Comparison of ENCODE assay signal across 18 cellular contexts in the genomic region with DNA sequence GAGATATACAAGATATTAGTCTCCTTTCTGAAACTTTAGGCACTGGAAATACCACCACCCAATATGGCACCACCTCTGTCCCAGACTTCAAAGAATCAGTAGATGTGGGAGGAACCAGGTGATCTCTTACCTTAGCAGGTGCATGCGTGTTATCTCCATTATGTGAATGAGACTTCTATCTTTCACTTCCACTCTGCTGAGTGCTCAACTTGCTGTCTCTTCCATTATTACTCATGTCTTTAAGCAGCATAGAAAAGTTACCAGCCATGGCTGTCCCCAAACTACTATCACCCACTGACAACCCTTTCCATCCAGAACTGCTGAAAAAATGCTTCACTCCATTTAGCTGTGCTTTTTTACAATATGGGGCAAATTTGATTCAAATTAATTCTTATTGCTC.
A peak's percentile ranks its signal among the peaks of the same experiment; 100 is the strongest.
DNase-seq lines count a peak whose midpoint lies in the region; ATAC-seq and TF ChIP-seq lines count a peak whose summit lies in the region.
"Had no signal": no experiment of that assay in that cellular context is flagged by ENCODE, and none has a peak within 500 bp of the region (broad histone marks: within the 10 kb centered on the region; RNA-seq: fewer than 3 reads in every experiment).

No MANE protein-coding gene starts in this region.

- 79 to 86% methylated on average over 1 of the region's 1 CpG for WGBS in sigmoid colon, 2 donors

- H3K27me3 Mint-ChIP-seq in activated CD8-positive, alpha-beta T cell treated with anti-CD3 and anti-CD28 coated beads for 36 hours, result peaks cover 10% of the 10 kb centered on the region
- H3K27me3 Mint-ChIP-seq in activated CD8-positive, alpha-beta T cell treated with anti-CD3 and anti-CD28 coated beads, Interleukin-2, amount 10 ng/mL, durations not matched to agents 7 days and 5 days (ENCODE audit: low read depth), result peaks cover 34% of the 10 kb centered on the region
- H3K27me3 Mint-ChIP-seq in naive thymus-derived CD4-positive, alpha-beta T cell, result peaks cover 0 to 50% (median 5%) of the 10 kb centered on the region in 5 donors

- no peaks in the 10 kb centered on the region for H3K27me3 ChIP-seq in naive thymus-derived CD4-positive, alpha-beta T cell (ENCODE audit: control insufficient read depth in 2 of 2, insufficient read depth in 2 of 2, low read length in 2 of 2)
- peaks cover 0 to 19% (median 0%) of the 10 kb centered on the region in 3 donors for H3K27me3 ChIP-seq in sigmoid colon

- DNase-seq in activated CD8-positive, alpha-beta T cell treated with anti-CD3 and anti-CD28 coated beads for 36 hours, result no peak
- DNase-seq in activated CD8-positive, alpha-beta T cell treated with anti-CD3 and anti-CD28 coated beads, Interleukin-2, amount 10 ng/mL, durations not matched to agents 7 days and 5 days, result no peak
- no peak for DNase-seq in naive thymus-derived CD4-positive, alpha-beta T cell
- DNase-seq in left lobe of liver (ENCODE audit: low spot score) (no peak), sigmoid colon (no peak)
- DNase-seq: 8988T; AML-193; Caco-2; CD8-positive, alpha-beta memory T cell; DND-41; GDM1; H7 had no signal

- intact Hi-C loops in activated CD8-positive, alpha-beta T cell treated with anti-CD3 and anti-CD28 coated beads for 36 hours (cut with micrococcal nuclease), result no loop called here
- intact Hi-C loops in naive thymus-derived CD4-positive, alpha-beta T cell (cut with micrococcal nuclease), result no loop called here
- intact Hi-C loops in sigmoid colon (cut with DNase I), result no loop called here

- CTCF ChIA-PET in activated CD8-positive, alpha-beta T cell treated with anti-CD3 and anti-CD28 coated beads for 36 hours (lab: Charles Lee), result no interaction called here
- CTCF ChIA-PET in activated CD8-positive, alpha-beta T cell treated with anti-CD3 and anti-CD28 coated beads, Interleukin-2, amount 10 ng/mL, durations not matched to agents 7 days and 5 days (lab: Charles Lee), result interaction anchor here (0.9 kb wide), 1 partner anchor 11 kb away, joined by 3 read pairs; no protein-coding TSS in a partner anchor
- CTCF ChIA-PET in naive thymus-derived CD4-positive, alpha-beta T cell (lab: Charles Lee), result no interaction called here

- no peaks in the 10 kb centered on the region for H3K9me3 Mint-ChIP-seq in activated CD8-positive, alpha-beta T cell treated with anti-CD3 and anti-CD28 coated beads for 36 hours
- no peaks in the 10 kb centered on the region for H3K9me3 Mint-ChIP-seq in activated CD8-positive, alpha-beta T cell treated with anti-CD3 and anti-CD28 coated beads, Interleukin-2, amount 10 ng/mL, durations not matched to agents 7 days and 5 days (ENCODE audit: insufficient read depth)
- no peaks in the 10 kb centered on the region for H3K9me3 Mint-ChIP-seq in naive thymus-derived CD4-positive, alpha-beta T cell
- H3K9me3 Mint-ChIP-seq: CD8-positive, alpha-beta memory T cell; GM23338 had no signal

- no peaks in the 10 kb centered on the region for H3K9me3 ChIP-seq in naive thymus-derived CD4-positive, alpha-beta T cell (ENCODE audit: control insufficient read depth in 2 of 3, low read length in 3 of 3)
- H3K9me3 ChIP-seq in sigmoid colon, result no peaks in the 10 kb centered on the region
- H3K9me3 ChIP-seq: BLaER1, Caco-2 had no signal

- TF ChIP-seq EP300 in sigmoid colon (IDR thresholded peaks at IDR 0.05), result no peak

- TF ChIP-seq CTCF in activated CD8-positive, alpha-beta T cell treated with anti-CD3 and anti-CD28 coated beads for 36 hours (IDR thresholded peaks at IDR 0.05), result no peak
- no peak for TF ChIP-seq CTCF in sigmoid colon (IDR thresholded peaks at IDR 0.05)

- H3K4me3 ChIP-seq in naive thymus-derived CD4-positive, alpha-beta T cell (ENCODE audit: low read length), result no peak overlapping the region
- no peak overlapping the region for H3K4me3 ChIP-seq in sigmoid colon
- H3K4me3 ChIP-seq: BLaER1, GM23338 had no signal

- no peak for TF ChIP-seq POLR2A in sigmoid colon (IDR thresholded peaks at IDR 0.05)

- H3K27ac Mint-ChIP-seq in activated CD8-positive, alpha-beta T cell treated with anti-CD3 and anti-CD28 coated beads for 36 hours, result no peak overlapping the region
- no peak overlapping the region for H3K27ac Mint-ChIP-seq in activated CD8-positive, alpha-beta T cell treated with anti-CD3 and anti-CD28 coated beads, Interleukin-2, amount 10 ng/mL, durations not matched to agents 7 days and 5 days
- peak overlapping the region in 5 of 9 donors; percentile 36 to 78 (median 58) for H3K27ac Mint-ChIP-seq in naive thymus-derived CD4-positive, alpha-beta T cell
- H3K27ac Mint-ChIP-seq: GM23338 had no signal

- H3K36me3 ChIP-seq in naive thymus-derived CD4-positive, alpha-beta T cell (ENCODE audit: control insufficient read depth in 2 of 3, insufficient read depth in 3 of 3, low read length in 3 of 3), result no peaks in the 10 kb centered on the region
- H3K36me3 ChIP-seq in sigmoid colon, result no peaks in the 10 kb centered on the region
- H3K36me3 ChIP-seq: BLaER1 had no signal

- ATAC-seq in activated CD8-positive, alpha-beta T cell treated with anti-CD3 and anti-CD28 coated beads for 36 hours, result peak; percentile 34
- ATAC-seq in activated CD8-positive, alpha-beta T cell treated with anti-CD3 and anti-CD28 coated beads, Interleukin-2, amount 10 ng/mL, durations not matched to agents 7 days and 5 days, result no peak
- ATAC-seq in GM18867 (IDR thresholded peaks at IDR 0.05; ENCODE audit: unreplicated experiment) (peak; percentile 41), HG03565 (IDR thresholded peaks at IDR 0.05; ENCODE audit: unreplicated experiment) (peak; percentile 49), HG03469 (IDR thresholded peaks at IDR 0.05; ENCODE audit: unreplicated experiment) (no peak), left lobe of liver (no peak)
- ATAC-seq in naive thymus-derived CD4-positive, alpha-beta T cell, result no peak
- ATAC-seq: GM23338, HepG2 had no signal

- POLR2A ChIA-PET in activated CD8-positive, alpha-beta T cell treated with anti-CD3 and anti-CD28 coated beads for 36 hours (lab: Charles Lee), result no interaction called here
- POLR2A ChIA-PET in activated CD8-positive, alpha-beta T cell treated with anti-CD3 and anti-CD28 coated beads, Interleukin-2, amount 10 ng/mL, durations not matched to agents 7 days and 5 days (lab: Charles Lee), result no interaction called here
- POLR2A ChIA-PET in naive thymus-derived CD4-positive, alpha-beta T cell (lab: Charles Lee), result no interaction called here

- H3K4me1 ChIP-seq in naive thymus-derived CD4-positive, alpha-beta T cell (ENCODE audit: control insufficient read depth in 2 of 2, insufficient read depth in 2 of 2, low read length in 2 of 2), result no peaks in the 10 kb centered on the region
- H3K4me1 ChIP-seq in sigmoid colon, result no peaks in the 10 kb centered on the region
- H3K4me1 ChIP-seq: Caco-2 had no signal

- H3K27ac ChIP-seq in naive thymus-derived CD4-positive, alpha-beta T cell (ENCODE audit: low read depth, low read length), result no peak overlapping the region
- H3K27ac ChIP-seq in sigmoid colon, result no peak overlapping the region
- H3K27ac ChIP-seq: BLaER1 had no signal

- peaks cover 11% of the 10 kb centered on the region for H3K4me1 Mint-ChIP-seq in activated CD8-positive, alpha-beta T cell treated with anti-CD3 and anti-CD28 coated beads for 36 hours (ENCODE audit: low read depth)
- H3K4me1 Mint-ChIP-seq in activated CD8-positive, alpha-beta T cell treated with anti-CD3 and anti-CD28 coated beads, Interleukin-2, amount 10 ng/mL, durations not matched to agents 7 days and 5 days (ENCODE audit: low read depth), result peaks cover 7% of the 10 kb centered on the region
- H3K4me1 Mint-ChIP-seq in naive thymus-derived CD4-positive, alpha-beta T cell, result peaks cover 0 to 26% (median 10%) of the 10 kb centered on the region in 7 donors
- H3K4me1 Mint-ChIP-seq: GM23338 had no signal

- H3K4me3 Mint-ChIP-seq in activated CD8-positive, alpha-beta T cell treated with anti-CD3 and anti-CD28 coated beads for 36 hours, result no peak overlapping the region
- no peak overlapping the region for H3K4me3 Mint-ChIP-seq in activated CD8-positive, alpha-beta T cell treated with anti-CD3 and anti-CD28 coated beads, Interleukin-2, amount 10 ng/mL, durations not matched to agents 7 days and 5 days
- H3K4me3 Mint-ChIP-seq in naive thymus-derived CD4-positive, alpha-beta T cell, result peak overlapping the region in 1 of 10 donors; percentile 30
- H3K4me3 Mint-ChIP-seq: CD8-positive, alpha-beta memory T cell; GM23338 had no signal

- peaks cover 1% of the 10 kb centered on the region for H3K36me3 Mint-ChIP-seq in activated CD8-positive, alpha-beta T cell treated with anti-CD3 and anti-CD28 coated beads for 36 hours (ENCODE audit: low read depth)
- H3K36me3 Mint-ChIP-seq in activated CD8-positive, alpha-beta T cell treated with anti-CD3 and anti-CD28 coated beads, Interleukin-2, amount 10 ng/mL, durations not matched to agents 7 days and 5 days (ENCODE audit: low read depth), result no peaks in the 10 kb centered on the region
- no peaks in the 10 kb centered on the region for H3K36me3 Mint-ChIP-seq in naive thymus-derived CD4-positive, alpha-beta T cell
- H3K36me3 Mint-ChIP-seq: CD8-positive, alpha-beta memory T cell had no signal

Comparison
In these comparisons a context has a peak if more than half of its experiments do, and no peak if none do; other contexts are left out.
1. ATAC-seq: peak in activated CD8-positive, alpha-beta T cell treated with anti-CD3 and anti-CD28 coated beads for 36 hours (single experiment), GM18867 (single experiment) and HG03565 (single experiment); none in activated CD8-positive, alpha-beta T cell treated with anti-CD3 and anti-CD28 coated beads, Interleukin-2, amount 10 ng/mL, durations not matched to agents 7 days and 5 days (single experiment), naive thymus-derived CD4-positive, alpha-beta T cell (single experiment), HG03469 (single experiment) and left lobe of liver (single experiment).
2. H3K27ac Mint-ChIP-seq: peak in naive thymus-derived CD4-positive, alpha-beta T cell (5 of 9); none in activated CD8-positive, alpha-beta T cell treated with anti-CD3 and anti-CD28 coated beads for 36 hours (single experiment) and activated CD8-positive, alpha-beta T cell treated with anti-CD3 and anti-CD28 coated beads, Interleukin-2, amount 10 ng/mL, durations not matched to agents 7 days and 5 days (single experiment).